ENCODE assay signal across 14 cellular contexts in the genomic region with DNA sequence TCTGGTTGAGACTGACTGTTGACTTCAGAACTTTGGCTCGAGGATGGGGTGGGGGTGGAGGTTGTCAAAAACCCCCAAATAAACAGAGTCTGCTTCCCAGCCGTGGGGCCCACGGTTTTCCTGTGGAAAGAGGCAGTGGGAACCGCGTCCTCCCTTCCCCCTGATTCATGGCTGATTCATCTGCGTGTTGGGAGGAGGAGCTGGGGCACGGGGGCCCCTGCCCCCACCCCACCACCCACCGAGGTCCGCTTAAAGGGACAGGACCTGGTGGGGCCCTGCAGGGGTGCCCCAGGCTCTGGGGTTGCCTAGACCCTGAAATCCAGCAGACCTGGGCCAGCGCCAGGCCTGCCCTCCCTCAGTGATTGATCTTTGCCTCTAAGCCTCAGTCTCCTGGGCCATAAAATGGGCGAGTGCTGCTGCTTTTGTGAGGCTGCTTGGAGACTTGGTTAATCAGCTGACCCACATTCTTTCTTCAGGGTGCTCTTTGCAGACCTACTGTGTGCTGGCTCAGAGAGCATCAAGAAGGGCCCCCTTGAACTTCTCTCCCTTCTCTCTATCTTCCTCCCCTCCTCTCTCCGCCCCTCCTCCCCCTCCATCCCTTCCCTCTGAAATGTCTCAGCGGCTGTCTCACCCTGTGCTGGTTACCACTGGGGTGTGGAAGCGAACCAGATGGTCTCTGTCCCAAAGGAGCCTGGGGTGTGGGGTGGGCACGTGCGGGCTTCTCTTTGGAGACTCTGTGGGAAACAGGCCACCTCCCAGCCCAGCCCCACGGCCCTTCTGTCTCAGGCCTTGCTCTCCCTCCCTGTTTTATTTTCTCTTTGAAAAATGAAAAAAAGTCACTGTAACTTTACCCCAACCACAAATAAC. TPM values are rescaled to one million over a fixed set of nuclear protein-coding genes. Genes with fewer than 3 reads are reported as not detected.
DNase-seq lines count a peak whose midpoint lies in the region; ATAC-seq and TF ChIP-seq lines count a peak whose summit lies in the region.
"Had no signal": no experiment of that assay in that cellular context is flagged by ENCODE, and none has a peak within 500 bp of the region (broad histone marks: within the 10 kb centered on the region; RNA-seq: fewer than 3 reads in every experiment).

No MANE protein-coding gene starts in this region.

- H3K4me2 ChIP-seq in PC-3 (ENCODE audit: low read length) (peak overlapping the region; percentile 67), neuronal stem cell (ENCODE audit: insufficient read depth, low read length, poor library complexity, severe bottlenecking) (no peak overlapping the region)

- H2BK120ac ChIP-seq in neuronal stem cell (ENCODE audit: low read depth, low read length), result no peak overlapping the region

- H3K4ac ChIP-seq in neuronal stem cell (ENCODE audit: low read length), result no peak overlapping the region

- H2AK5ac ChIP-seq in neuronal stem cell (ENCODE audit: low read depth, low read length), result peak overlapping the region; percentile 65

- H3K9ac ChIP-seq in PC-3 (ENCODE audit: low read length), result peak overlapping the region; percentile 52
- H3K9ac ChIP-seq in neuronal stem cell (ENCODE audit: low read depth, low read length, poor library complexity), result no peak overlapping the region

- H2BK12ac ChIP-seq in neuronal stem cell (ENCODE audit: low read length), result no peak overlapping the region

- ATAC-seq in PC-3, result peak; percentile 74
- no peak for ATAC-seq in GM21723 (IDR thresholded peaks at IDR 0.05; ENCODE audit: unreplicated experiment)
- no peak for ATAC-seq in HG02973 (IDR thresholded peaks at IDR 0.05; ENCODE audit: unreplicated experiment)
- ATAC-seq: stimulated activated effector memory CD8-positive, alpha-beta T cell treated with anti-CD3 and anti-CD28 coated beads, Interleukin-12 subunit alpha, Interleukin-12 subunit beta, amount 100 ng/mL, for 72 hours had no signal

- H3F3A ChIP-seq in PC-3 (ENCODE audit: low read length, unreplicated experiment), result no peaks in the 10 kb centered on the region

- H3K27me3 ChIP-seq in PC-3 (ENCODE audit: low read length) (no peaks in the 10 kb centered on the region), neuronal stem cell (ENCODE audit: control insufficient read depth in 3 of 3, insufficient read depth in 3 of 3, low read depth in 1 of 3, low read length in 3 of 3) (peaks cover 0 to 43% (median 0%) of the 10 kb centered on the region in 3 experiments)

- DNase-seq in DMS 273 (lab: John Stamatoyannopoulos, UW; ENCODE audit: unreplicated experiment) (peak; percentile 95), PC-3 (peak; percentile 65), fibroblast of mammary gland (ENCODE audit: low read depth) (peak; percentile 86), neuronal stem cell (ENCODE audit: low spot score) (no peak), hippocampal formation (lab: John Stamatoyannopoulos, UW) (no peak), NCI-H1417 treated with DMSO at 0.1 percent for 48 hours (lab: John Stamatoyannopoulos, UW) (no peak)
- DNase-seq: activated effector memory CD4-positive, alpha-beta T cell treated with anti-CD3 and anti-CD28 coated beads, Interleukin-2, amount 50 U/mL, for 16 hours; DMS79; head of caudate nucleus; NCI-H2227 treated with DMSO at 0.1 percent for 48 hours; T-helper 9 cell had no signal

- peak overlapping the region; percentile 31 for H3K14ac ChIP-seq in neuronal stem cell (ENCODE audit: low read length)

- H2BK15ac ChIP-seq in neuronal stem cell (ENCODE audit: low read length), result no peak overlapping the region

- no CpG with 5 or more reads among the region's 17 CpGs for WGBS in neuronal stem cell (ENCODE audit: extremely low coverage in 2 of 2, insufficient read length in 2 of 2, insufficient replicate concordance in 1 of 2), 2 donors

- no peak overlapping the region for H4K91ac ChIP-seq in neuronal stem cell (ENCODE audit: low read depth, low read length, poor library complexity)

- peak overlapping the region; percentile 53 for H2BK5ac ChIP-seq in neuronal stem cell (ENCODE audit: low read length)

- H3K4me1 ChIP-seq in PC-3 (ENCODE audit: insufficient read depth, low read length), result peaks cover 24% of the 10 kb centered on the region
- H3K4me1 ChIP-seq in neuronal stem cell (ENCODE audit: control insufficient read depth in 2 of 2, insufficient read depth in 1 of 2, low read depth in 1 of 2, low read length in 2 of 2), result peaks cover 5 to 9% of the 10 kb centered on the region in 2 donors

- H3K9me3 ChIP-seq in PC-3 (ENCODE audit: low read length) (no peaks in the 10 kb centered on the region), neuronal stem cell (replicated peaks in 1 of 2; ENCODE audit: control insufficient read depth in 2 of 2, insufficient read depth in 1 of 2, low read depth in 1 of 2, low read length in 2 of 2) (peaks cover 0 to 2% of the 10 kb centered on the region in 2 donors)

- H3K79me2 ChIP-seq in PC-3 (ENCODE audit: low read length), result no peaks in the 10 kb centered on the region

- H3K79me1 ChIP-seq in neuronal stem cell (ENCODE audit: low read depth, low read length), result no peaks in the 10 kb centered on the region

- H3K4me3 ChIP-seq in PC-3 (ENCODE audit: low read length), result peak overlapping the region; percentile 11; the same call in 1 of the 2 replicates
- no peak overlapping the region for H3K4me3 ChIP-seq in fibroblast of mammary gland (ENCODE audit: control insufficient read depth, low read depth, low read length)
- no peak overlapping the region for H3K4me3 ChIP-seq in neuronal stem cell (ENCODE audit: low read length in 2 of 2)

- H2AFZ ChIP-seq in PC-3 (ENCODE audit: low read length), result peak overlapping the region; percentile 59; the same call in 1 of the 2 replicates
- peak overlapping the region; percentile 28 for H2AFZ ChIP-seq in neuronal stem cell (ENCODE audit: low read length)

- peak overlapping the region; percentile 31 for H3K18ac ChIP-seq in neuronal stem cell (ENCODE audit: low read length)

- no peaks in the 10 kb centered on the region for H4K20me1 ChIP-seq in PC-3 (ENCODE audit: low read length)

- H3K9me2 ChIP-seq in PC-3 (replicated peaks; ENCODE audit: low read length), result no peaks in the 10 kb centered on the region

- no peak overlapping the region for H3K23ac ChIP-seq in neuronal stem cell (ENCODE audit: low read depth, low read length, poor library complexity)

- POLR2A ChIA-PET in PC-3 (lab: Charles Lee; ENCODE audit: unreplicated experiment), result no interaction called here

- no peak overlapping the region for H4K8ac ChIP-seq in neuronal stem cell (ENCODE audit: low read depth, low read length)

- CTCF ChIA-PET in PC-3 (lab: Charles Lee), result interaction anchor here (0.7 kb wide), 1 partner anchor 289 kb away, joined by 4 read pairs; no protein-coding TSS in a partner anchor

- TF ChIP-seq CTCF in PC-3 (conservative IDR thresholded peaks at IDR 0.05; ENCODE audit: low read depth, low read length), result no peak
- no peak for TF ChIP-seq CTCF in fibroblast of mammary gland (conservative IDR thresholded peaks at IDR 0.05; ENCODE audit: control insufficient read depth, insufficient read depth, low read depth, low read length)

- intact Hi-C loops in PC-3 (cut with micrococcal nuclease), result no loop called here

- H3K27ac ChIP-seq in PC-3 (ENCODE audit: low read length) (peak overlapping the region; percentile 72), neuronal stem cell (replicated peaks; ENCODE audit: low read length) (no peak overlapping the region)

- H3K36me3 ChIP-seq in PC-3 (ENCODE audit: low read depth, low read length), result no peaks in the 10 kb centered on the region
- no peaks in the 10 kb centered on the region for H3K36me3 ChIP-seq in neuronal stem cell (replicated peaks in 1 of 2; ENCODE audit: control insufficient read depth in 2 of 2, insufficient read depth in 2 of 2, low read length in 2 of 2)

- no TSS peak for BruUV-seq in PC-3 (replicated peaks; lab: Mats Ljungman, UMichigan)

RNA-seq across cellular contexts. Expression of gene HTRA3, which starts 9.1 kb away (rescaled TPM):
- total RNA-seq in PC-3 (2014; rRNA removed), result 2.8 and 4.0 TPM in 2 replicates
- polyA plus RNA-seq in neuronal stem cell (2013, experiment 1 of 2), result 2.9 TPM
- 2.8 TPM for polyA plus RNA-seq in neuronal stem cell (2013, experiment 2 of 2)

Comparison
In these comparisons a context has a peak if more than half of its experiments do, and no peak if none do; other contexts are left out.
1. DNase-seq: peak in DMS 273 (single experiment), PC-3 (single experiment) and fibroblast of mammary gland (single experiment); none in neuronal stem cell (single experiment), hippocampal formation (0 of 2) and NCI-H1417 treated with DMSO at 0.1 percent for 48 hours (single experiment).